ENCODE assay signal across 1 cellular context in the genomic region with DNA sequence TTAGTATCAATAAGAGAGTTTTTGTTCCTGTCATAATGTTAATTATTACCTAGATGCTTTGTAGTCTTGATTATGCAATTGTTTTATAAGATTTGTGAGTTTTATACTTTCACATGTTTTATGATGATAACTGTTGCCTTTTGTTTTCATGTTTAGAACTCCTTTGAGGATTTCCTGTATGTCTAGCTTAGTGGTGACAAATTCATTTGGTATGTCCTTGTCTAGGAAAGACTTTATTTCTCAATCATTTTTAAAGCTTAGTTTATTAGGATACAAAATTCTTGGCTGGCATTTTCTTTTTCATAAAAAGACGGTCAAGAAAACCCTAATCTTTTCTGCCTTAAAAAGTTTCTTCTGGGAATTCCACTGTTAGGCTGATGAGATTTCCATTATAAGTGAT.
TF ChIP-seq lines count a peak whose summit lies in the region.

No MANE protein-coding gene starts in this region.

TF ChIP-seq in HepG2, 621 proteins besides CTCF, POLR2A, EP300 and RAD21 (continued from another document):
- TF ChIP-seq, protein P1, sequence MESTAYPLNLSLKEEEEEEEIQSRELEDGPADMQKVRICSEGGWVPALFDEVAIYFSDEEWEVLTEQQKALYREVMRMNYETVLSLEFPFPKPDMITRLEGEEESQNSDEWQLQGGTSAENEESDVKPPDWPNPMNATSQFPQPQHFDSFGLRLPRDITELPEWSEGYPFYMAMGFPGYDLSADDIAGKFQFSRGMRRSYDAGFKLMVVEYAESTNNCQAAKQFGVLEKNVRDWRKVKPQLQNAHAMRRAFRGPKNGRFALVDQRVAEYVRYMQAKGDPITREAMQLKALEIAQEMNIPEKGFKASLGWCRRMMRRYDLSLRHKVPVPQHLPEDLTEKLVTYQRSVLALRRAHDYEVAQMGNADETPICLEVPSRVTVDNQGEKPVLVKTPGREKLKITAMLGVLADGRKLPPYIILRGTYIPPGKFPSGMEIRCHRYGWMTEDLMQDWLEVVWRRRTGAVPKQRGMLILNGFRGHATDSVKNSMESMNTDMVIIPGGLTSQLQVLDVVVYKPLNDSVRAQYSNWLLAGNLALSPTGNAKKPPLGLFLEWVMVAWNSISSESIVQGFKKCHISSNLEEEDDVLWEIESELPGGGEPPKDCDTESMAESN (CRISPR knock-in tag; conservative IDR thresholded peaks at IDR 0.05), result no peak
- TF ChIP-seq KLF11 (CRISPR knock-in tag; IDR thresholded peaks at IDR 0.05) (no peak), ZNF235 (CRISPR knock-in tag; IDR thresholded peaks at IDR 0.05; ENCODE audit: borderline replicate concordance) (no peak)
